In the genomic region with DNA sequence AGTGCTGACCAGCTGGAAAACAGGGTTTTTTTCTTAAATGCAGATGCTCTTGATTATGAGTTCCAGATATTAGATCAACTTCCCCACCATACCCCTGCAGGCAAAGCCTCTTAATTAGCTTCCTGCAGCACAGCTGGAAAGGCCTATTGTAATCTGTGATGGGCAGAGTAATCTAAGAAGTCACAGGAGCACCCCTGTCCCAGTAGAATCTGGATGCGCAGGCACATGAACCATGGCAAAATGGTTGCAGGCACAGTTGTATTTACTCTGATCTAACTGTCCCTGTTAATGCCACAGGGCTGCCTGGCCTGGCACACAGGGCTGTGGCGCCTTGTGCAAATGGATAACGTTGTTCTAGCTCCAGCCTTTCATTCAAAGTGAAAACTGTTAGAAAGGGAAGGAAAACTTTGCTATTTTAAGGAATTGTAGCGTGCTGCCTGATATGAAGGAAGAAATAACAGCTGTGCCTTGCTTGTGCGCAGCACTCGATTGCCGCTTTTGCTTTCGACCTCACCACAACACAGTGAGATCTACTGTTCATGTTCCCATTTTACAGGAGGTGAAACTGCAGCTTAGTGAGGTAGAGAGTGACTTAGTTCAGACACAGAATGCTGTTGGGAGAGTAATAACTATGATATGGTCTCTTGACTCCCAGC, we compare ENCODE assay signal across 9 cellular contexts. TPM values are rescaled to one million over a fixed set of nuclear protein-coding genes. Genes with fewer than 3 reads are reported as not detected.
A peak's percentile ranks its signal among the peaks of the same experiment; 100 is the strongest.
DNase-seq lines count a peak whose midpoint lies in the region; ATAC-seq, FAIRE-seq and TF ChIP-seq lines count a peak whose summit lies in the region.
"Had no signal": no experiment of that assay in that cellular context is flagged by ENCODE, and none has a peak within 500 bp of the region (broad histone marks: within the 10 kb centered on the region; RNA-seq: fewer than 3 reads in every experiment).

No MANE protein-coding gene starts in this region.

- TF ChIP-seq EP300 in HepG2 (IDR thresholded peaks at IDR 0.05; ENCODE audit: low read depth in 2 of 2, low read length in 2 of 2) (no peak), HepG2 (CRISPR knock-in tag; IDR thresholded peaks at IDR 0.05; ENCODE audit: borderline replicate concordance) (no peak)

- H4K20me1 ChIP-seq in HepG2 (ENCODE audit: insufficient read depth, low read length) = no peaks in the 10 kb centered on the region

- H3K36me3 ChIP-seq in HepG2 (replicated peaks in 1 of 2; ENCODE audit: control insufficient read depth in 1 of 2, insufficient read depth in 2 of 2, low read length in 2 of 2) = peaks cover 6 to 22% of the 10 kb centered on the region in 2 experiments
- H3K36me3 ChIP-seq: ovary had no signal

- H3K27ac Mint-ChIP-seq in activated CD8-positive, alpha-beta T cell treated with anti-CD3 and anti-CD28 coated beads for 36 hours = no peak overlapping the region

- H3K27ac ChIP-seq in HepG2 (ENCODE audit: extremely low read length, insufficient read depth, low read length) = no peak overlapping the region
- H3K27ac ChIP-seq: ovary had no signal

- no peak overlapping the region for H3K4me3 Mint-ChIP-seq in activated CD8-positive, alpha-beta T cell treated with anti-CD3 and anti-CD28 coated beads for 36 hours

- H3K9ac ChIP-seq in HepG2 (ENCODE audit: insufficient read depth, low read depth, low read length) = peak overlapping the region; percentile 80; the same call in 1 of the 2 replicates

- peak; percentile 27 for DNase-seq in Ammon's horn (ENCODE audit: low spot score)
- peak; percentile 71 for DNase-seq in RPMI7951 (ENCODE audit: low read depth)
- DNase-seq in HepG2 (ENCODE audit: low spot score) = no peak
- DNase-seq in GM13976 (ENCODE audit: low spot score) = no peak
- no peak for DNase-seq in DMS 273 (lab: John Stamatoyannopoulos, UW; ENCODE audit: unreplicated experiment)
- DNase-seq in HT-29 (ENCODE audit: low spot score) = no peak
- DNase-seq in activated CD8-positive, alpha-beta T cell treated with anti-CD3 and anti-CD28 coated beads for 36 hours = no peak
- DNase-seq: ovary had no signal

- intact Hi-C loops in HepG2 (cut with micrococcal nuclease; ENCODE audit: unreplicated experiment) = no loop called here
- intact Hi-C loops in activated CD8-positive, alpha-beta T cell treated with anti-CD3 and anti-CD28 coated beads for 36 hours (cut with micrococcal nuclease) = no loop called here

- no peaks in the 10 kb centered on the region; a peak in 2 of 5 replicates for H3K27me3 ChIP-seq in HepG2 (ENCODE audit: control insufficient read depth in 1 of 2, insufficient read depth in 2 of 2, low read length in 2 of 2)
- H3K27me3 ChIP-seq: ovary had no signal

- POLR2A ChIA-PET in HepG2 (lab: Yijun Ruan, JAX) = interaction anchor here (2.2 to 10.6 kb wide), 4 partner anchors 11 to 58 kb away, joined by 11 to 129 read pairs (median 40); no protein-coding TSS in a partner anchor
- POLR2A ChIA-PET in activated CD8-positive, alpha-beta T cell treated with anti-CD3 and anti-CD28 coated beads for 36 hours (lab: Charles Lee) = no interaction called here

- H3K4me1 ChIP-seq in HepG2 (ENCODE audit: insufficient read depth, low read length) = peaks cover 62% of the 10 kb centered on the region

- no peaks in the 10 kb centered on the region for H3K9me3 ChIP-seq in HepG2 (ENCODE audit: low read length)
- H3K9me3 ChIP-seq: ovary had no signal

- ATAC-seq in GM21529 (IDR thresholded peaks at IDR 0.05; ENCODE audit: unreplicated experiment) (peak; percentile 67), HepG2 (no peak)
- no peak for ATAC-seq in activated CD8-positive, alpha-beta T cell treated with anti-CD3 and anti-CD28 coated beads for 36 hours

- 90% methylated on average over 8 of the region's 8 CpGs for WGBS in HepG2 (ENCODE audit: low lambda C conversion rate)

- TF ChIP-seq RAD21 in HepG2 (CRISPR knock-in tag; IDR thresholded peaks at IDR 0.05) = no peak

- TF ChIP-seq CTCF in HepG2 (CRISPR knock-in tag; IDR thresholded peaks at IDR 0.05) (no peak), GM13976 (IDR thresholded peaks at IDR 0.05; ENCODE audit: borderline replicate concordance, control extremely low read depth, extremely low read depth, insufficient read depth, missing control alignments) (no peak)
- no peak for TF ChIP-seq CTCF in activated CD8-positive, alpha-beta T cell treated with anti-CD3 and anti-CD28 coated beads for 36 hours (IDR thresholded peaks at IDR 0.05)

- no peak for FAIRE-seq in HepG2 (lab: Jason Lieb, UNC)

- no peak for TF ChIP-seq POLR2A in HepG2 (IDR thresholded peaks at IDR 0.05; ENCODE audit: insufficient read depth in 1 of 2, low read depth in 2 of 2, low read length in 2 of 2)

- no peaks in the 10 kb centered on the region for H3K36me3 Mint-ChIP-seq in activated CD8-positive, alpha-beta T cell treated with anti-CD3 and anti-CD28 coated beads for 36 hours (ENCODE audit: low read depth)

- peak overlapping the region; percentile 98 for H3K4me2 ChIP-seq in HepG2 (ENCODE audit: low read depth, low read length)

- H3K79me2 ChIP-seq in HepG2 (ENCODE audit: insufficient read depth, low read length) = peaks cover 22% of the 10 kb centered on the region

- H3K4me3 ChIP-seq in HepG2 (replicated peaks in 1 of 3; ENCODE audit: insufficient read depth in 1 of 3, low read depth in 2 of 3, low read length in 3 of 3) = peak overlapping the region; percentile 25 to 85 (median 84); a peak in 4 of 6 replicates
- H3K4me3 ChIP-seq: ovary had no signal

- in situ Hi-C loops in HepG2 (cut with HindIII; ENCODE audit: extremely low pct_ligation_motif_present, low pct_unique_long_range_greater_than_20kb) (no loop called here), GM13976 (cut with MboI; ENCODE audit: low sequenced_read_pairs, unreplicated experiment) (no loop called here)

- no TSS peak for BruUV-seq in HepG2 (replicated peaks; lab: Mats Ljungman, UMichigan)

- H3K4me1 Mint-ChIP-seq in activated CD8-positive, alpha-beta T cell treated with anti-CD3 and anti-CD28 coated beads for 36 hours (ENCODE audit: low read depth) = peaks cover 3% of the 10 kb centered on the region

- no peak overlapping the region for H2AFZ ChIP-seq in HepG2 (ENCODE audit: low read length)

- CTCF ChIA-PET in HepG2 (lab: Yijun Ruan, JAX; ENCODE audit: low intra/inter-chr PET ratio, low total read pairs) = interaction anchor here (1.6 kb wide), 1 partner anchor 31 kb away, joined by 3 read pairs; no protein-coding TSS in a partner anchor
- CTCF ChIA-PET in activated CD8-positive, alpha-beta T cell treated with anti-CD3 and anti-CD28 coated beads for 36 hours (lab: Charles Lee) = interaction anchor here (0.8 to 1.0 kb wide), 3 partner anchors 27 to 139 kb away, joined by 3 read pairs; no protein-coding TSS in a partner anchor

- H3K27me3 Mint-ChIP-seq in activated CD8-positive, alpha-beta T cell treated with anti-CD3 and anti-CD28 coated beads for 36 hours = peaks cover 31% of the 10 kb centered on the region

- no peaks in the 10 kb centered on the region for H3K9me3 Mint-ChIP-seq in activated CD8-positive, alpha-beta T cell treated with anti-CD3 and anti-CD28 coated beads for 36 hours

TF ChIP-seq in HepG2, 621 proteins besides CTCF, POLR2A, EP300 and RAD21:
- TF ChIP-seq NFIB (CRISPR knock-in tag; IDR thresholded peaks at IDR 0.05; ENCODE audit: borderline replicate concordance) (no peak), ZNF629 (CRISPR knock-in tag; conservative IDR thresholded peaks at IDR 0.05) (peak; percentile 72)

RNA-seq across cellular contexts. Expression of a gene that starts 2.3 kb away (rescaled TPM):
- total RNA-seq in RPMI7951 (2014; rRNA removed; shearing (Covaris generic)) = 976 and 1,163 TPM in 2 replicates
- 138 and 275 TPM in 2 replicates for total RNA-seq in HepG2 (2016; rRNA removed; fragmentation: Illumina TruSeq; extraction: Trizol)
- total RNA-seq in HepG2 (2016; cell fraction: cytosol; rRNA removed; fragmentation: Illumina TruSeq; extraction: Trizol; ENCODE audit: low read depth) = 50.3 and 55.8 TPM in 2 replicates
- total RNA-seq in HepG2 (2016; cell fraction: insoluble cytoplasmic fraction; rRNA removed; fragmentation: Illumina TruSeq; extraction: Trizol) = 131 and 276 TPM in 2 replicates
- 113 and 131 TPM in 2 replicates for total RNA-seq in HepG2 (2016; cell fraction: membrane; rRNA removed; fragmentation: Illumina TruSeq; extraction: Trizol)
- 247 and 314 TPM in 2 replicates for total RNA-seq in HepG2 (2016; cell fraction: nucleus; rRNA removed; fragmentation: Illumina TruSeq; extraction: Trizol)
- 441 and 457 TPM in 2 replicates for polyA plus RNA-seq in HepG2 (2011; rRNA removed)
- 304 and 337 TPM in 2 replicates for polyA plus RNA-seq in HepG2 (2011; cell fraction: cytosol; rRNA removed)
- 658 and 897 TPM in 2 replicates for polyA plus RNA-seq in HepG2 (2011; cell fraction: nucleus; rRNA removed)
- 309 and 371 TPM in 2 replicates for polyA plus RNA-seq in HepG2 (2012)
- 43.1 and 46.7 TPM in 2 replicates for polyA plus RNA-seq in HepG2 (2016; cell fraction: cytosol; fragmentation: Illumina TruSeq; extraction: Trizol; ENCODE audit: low read depth)
- polyA plus RNA-seq in HepG2 (2016; cell fraction: insoluble cytoplasmic fraction; fragmentation: Illumina TruSeq; extraction: Trizol; ENCODE audit: low read depth) = 120 and 134 TPM in 2 replicates
- polyA plus RNA-seq in HepG2 (2016; cell fraction: membrane; fragmentation: Illumina TruSeq; extraction: Trizol; ENCODE audit: low read depth) = 83.1 and 98.3 TPM in 2 replicates
- 385 and 414 TPM in 2 replicates for polyA plus RNA-seq in HepG2 (2016; cell fraction: nucleus; fragmentation: Illumina TruSeq; extraction: Trizol; ENCODE audit: insufficient read depth, low read depth)
- polyA minus RNA-seq in HepG2 (2011; rRNA and poly(A)+ RNA removed; ENCODE audit: low replicate concordance) = 25.5 and 364 TPM in 2 replicates
- polyA minus RNA-seq in HepG2 (2011; cell fraction: cytosol; rRNA and poly(A)+ RNA removed) = 249 and 302 TPM in 2 replicates
- 204 and 216 TPM in 2 replicates for polyA minus RNA-seq in HepG2 (2011; cell fraction: nucleus; rRNA and poly(A)+ RNA removed)
- 33.6 and 37.2 TPM in 2 replicates for total RNA-seq in HT-29 (2014; rRNA removed; shearing (Covaris generic))
- total RNA-seq in activated CD8-positive, alpha-beta T cell treated with anti-CD3 and anti-CD28 coated beads for 36 hours = not detected

Comparison
In these comparisons a context has a peak if more than half of its experiments do, and no peak if none do; other contexts are left out.
1. DNase-seq: peak in Ammon's horn (single experiment) and RPMI7951 (single experiment); none in HepG2 (single experiment), GM13976 (single experiment), DMS 273 (single experiment), HT-29 (single experiment) and activated CD8-positive, alpha-beta T cell treated with anti-CD3 and anti-CD28 coated beads for 36 hours (single experiment).
2. RNA of a gene that starts 2.3 kb away (total RNA-seq): 976 to 1,163 TPM in RPMI7951, 50.3 to 314 TPM in HepG2 and 33.6 to 37.2 TPM in HT-29; not detected in activated CD8-positive, alpha-beta T cell treated with anti-CD3 and anti-CD28 coated beads for 36 hours; every median in the first group is over 10 times any median in the second.